Comparison of ENCODE assay signal across 1 cellular context in the genomic region with DNA sequence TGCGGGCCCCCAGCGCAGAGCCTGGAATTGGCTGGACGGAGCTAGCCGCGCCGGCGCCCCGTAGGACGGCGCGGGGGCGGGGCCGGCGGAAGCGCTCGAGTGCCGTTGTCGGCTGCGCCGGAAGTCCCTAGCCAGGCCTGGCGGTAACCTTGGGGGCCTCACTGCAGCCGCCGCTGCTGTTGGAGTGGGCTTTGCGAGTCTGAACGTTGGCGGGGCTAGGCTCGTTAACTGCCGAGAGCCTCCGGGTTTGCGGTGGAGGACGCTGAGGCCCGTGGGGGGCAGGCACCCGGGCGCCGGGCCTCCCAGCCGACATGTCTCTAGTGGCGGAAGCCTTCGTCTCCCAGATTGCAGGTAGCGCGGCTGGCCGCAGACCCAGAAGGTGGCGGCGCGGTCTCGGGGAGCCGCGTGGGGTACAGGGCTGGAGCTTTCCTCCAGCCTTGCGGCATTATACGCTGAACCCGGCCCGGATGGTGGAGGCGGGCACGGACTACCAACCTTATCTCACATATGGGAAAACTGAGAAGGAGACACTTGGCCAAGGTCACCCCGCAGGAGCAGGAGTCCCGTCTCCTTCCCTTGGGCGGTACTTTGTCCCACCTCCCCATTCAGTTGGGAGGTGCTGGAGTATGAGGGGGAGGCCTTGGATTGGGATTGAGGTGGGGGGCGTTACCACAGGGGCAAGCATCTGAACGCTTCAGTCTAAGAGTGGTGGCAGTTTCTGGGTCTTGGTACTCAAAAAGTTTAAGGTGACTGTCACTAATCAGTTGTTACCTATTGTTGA.
TF ChIP-seq lines count a peak whose summit lies in the region.

A gene (plus strand): TSS at position 124 of the 781 bp plus-strand sequence. CDS start 188 bp downstream, at position 312.

TF ChIP-seq in HEK293, 187 proteins besides CTCF, POLR2A, EP300 and RAD21 (continued from another document and continues in another):
- TF ChIP-seq, protein P1, sequence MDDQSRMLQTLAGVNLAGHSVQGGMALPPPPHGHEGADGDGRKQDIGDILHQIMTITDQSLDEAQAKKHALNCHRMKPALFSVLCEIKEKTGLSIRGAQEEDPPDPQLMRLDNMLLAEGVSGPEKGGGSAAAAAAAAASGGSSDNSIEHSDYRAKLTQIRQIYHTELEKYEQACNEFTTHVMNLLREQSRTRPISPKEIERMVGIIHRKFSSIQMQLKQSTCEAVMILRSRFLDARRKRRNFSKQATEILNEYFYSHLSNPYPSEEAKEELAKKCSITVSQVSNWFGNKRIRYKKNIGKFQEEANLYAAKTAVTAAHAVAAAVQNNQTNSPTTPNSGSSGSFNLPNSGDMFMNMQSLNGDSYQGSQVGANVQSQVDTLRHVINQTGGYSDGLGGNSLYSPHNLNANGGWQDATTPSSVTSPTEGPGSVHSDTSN (CRISPR knock-in tag; IDR thresholded peaks at IDR 0.05) = 0 out of 2 replicates have a peak, but pooled peaks have one; percentile 54
- TF ChIP-seq ZIC2 (tag by site-specific recombination; IDR thresholded peaks at IDR 0.05) (no peak), ZFP41 (tag by site-specific recombination; IDR thresholded peaks at IDR 0.05; ENCODE audit: borderline replicate concordance) (no peak), ZNF624 (tag by site-specific recombination; IDR thresholded peaks at IDR 0.05) (no peak), ZNF404 (tag by site-specific recombination; IDR thresholded peaks at IDR 0.05) (no peak), ZNF335 (tag by site-specific recombination; conservative IDR thresholded peaks at IDR 0.05) (peak; percentile 65), ZSCAN16 (tag by site-specific recombination; IDR thresholded peaks at IDR 0.05) (no peak), KLF16 (tag by site-specific recombination; IDR thresholded peaks at IDR 0.05) (peak; percentile 55; the same call in 1 of the 2 replicates), ZNF473 (tag by site-specific recombination; IDR thresholded peaks at IDR 0.05) (no peak), ZNF514 (tag by site-specific recombination; IDR thresholded peaks at IDR 0.05) (no peak), ZNF157 (tag by site-specific recombination; IDR thresholded peaks at IDR 0.05) (no peak), ZNF10 (tag by site-specific recombination; IDR thresholded peaks at IDR 0.05) (no peak), ZBTB21 (tag by site-specific recombination; IDR thresholded peaks at IDR 0.05) (no peak), ZBTB8A (tag by site-specific recombination; IDR thresholded peaks at IDR 0.05) (peak; percentile 43), ZFP69B (tag by site-specific recombination; IDR thresholded peaks at IDR 0.05) (no peak), GLIS1 (tag by site-specific recombination; IDR thresholded peaks at IDR 0.05) (peak; percentile 61), ZNF791 (tag by site-specific recombination; IDR thresholded peaks at IDR 0.05) (no peak), ZNF24 (tag by site-specific recombination; IDR thresholded peaks at IDR 0.05) (no peak; the same call in 1 of the 2 replicates), ZNF707 (tag by site-specific recombination; IDR thresholded peaks at IDR 0.05) (no peak), ZNF214 (tag by site-specific recombination; IDR thresholded peaks at IDR 0.05; ENCODE audit: borderline replicate concordance) (no peak), ZNF571 (tag by site-specific recombination; IDR thresholded peaks at IDR 0.05) (no peak), ZNF366 (tag by site-specific recombination; conservative IDR thresholded peaks at IDR 0.05) (no peak), ZNF596 (tag by site-specific recombination; IDR thresholded peaks at IDR 0.05) (no peak), ZNF239 (tag by site-specific recombination; IDR thresholded peaks at IDR 0.05) (no peak), ZNF544 (tag by site-specific recombination; IDR thresholded peaks at IDR 0.05) (no peak), KLF9 (tag by site-specific recombination; IDR thresholded peaks at IDR 0.05; ENCODE audit: low read depth) (peak; percentile 81), ZFHX2 (tag by site-specific recombination; conservative IDR thresholded peaks at IDR 0.05) (peak; percentile 75)
- TF ChIP-seq, protein P2, sequence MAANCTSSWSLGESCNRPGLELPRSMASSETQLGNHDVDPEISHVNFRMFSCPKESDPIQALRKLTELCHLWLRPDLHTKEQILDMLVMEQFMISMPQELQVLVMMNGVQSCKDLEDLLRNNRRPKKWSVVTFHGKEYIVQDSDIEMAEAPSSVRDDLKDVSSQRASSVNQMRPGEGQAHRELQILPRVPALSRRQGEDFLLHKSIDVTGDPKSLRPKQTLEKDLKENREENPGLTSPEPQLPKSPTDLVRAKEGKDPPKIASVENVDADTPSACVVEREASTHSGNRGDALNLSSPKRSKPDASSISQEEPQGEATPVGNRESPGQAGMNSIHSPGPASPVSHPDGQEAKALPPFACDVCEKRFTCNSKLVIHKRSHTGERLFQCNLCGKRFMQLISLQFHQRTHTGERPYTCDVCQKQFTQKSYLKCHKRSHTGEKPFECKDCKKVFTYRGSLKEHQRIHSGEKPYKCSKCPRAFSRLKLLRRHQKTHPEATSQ (tag by site-specific recombination; IDR thresholded peaks at IDR 0.05) = 0 out of 2 replicates have a peak, but pooled peaks have one; percentile 19
- TF ChIP-seq, protein P3, sequence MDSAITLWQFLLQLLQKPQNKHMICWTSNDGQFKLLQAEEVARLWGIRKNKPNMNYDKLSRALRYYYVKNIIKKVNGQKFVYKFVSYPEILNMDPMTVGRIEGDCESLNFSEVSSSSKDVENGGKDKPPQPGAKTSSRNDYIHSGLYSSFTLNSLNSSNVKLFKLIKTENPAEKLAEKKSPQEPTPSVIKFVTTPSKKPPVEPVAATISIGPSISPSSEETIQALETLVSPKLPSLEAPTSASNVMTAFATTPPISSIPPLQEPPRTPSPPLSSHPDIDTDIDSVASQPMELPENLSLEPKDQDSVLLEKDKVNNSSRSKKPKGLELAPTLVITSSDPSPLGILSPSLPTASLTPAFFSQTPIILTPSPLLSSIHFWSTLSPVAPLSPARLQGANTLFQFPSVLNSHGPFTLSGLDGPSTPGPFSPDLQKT (IDR thresholded peaks at IDR 0.05; ENCODE audit: borderline replicate concordance, low read depth, low read length) = no peak
- TF ChIP-seq, protein P4, sequence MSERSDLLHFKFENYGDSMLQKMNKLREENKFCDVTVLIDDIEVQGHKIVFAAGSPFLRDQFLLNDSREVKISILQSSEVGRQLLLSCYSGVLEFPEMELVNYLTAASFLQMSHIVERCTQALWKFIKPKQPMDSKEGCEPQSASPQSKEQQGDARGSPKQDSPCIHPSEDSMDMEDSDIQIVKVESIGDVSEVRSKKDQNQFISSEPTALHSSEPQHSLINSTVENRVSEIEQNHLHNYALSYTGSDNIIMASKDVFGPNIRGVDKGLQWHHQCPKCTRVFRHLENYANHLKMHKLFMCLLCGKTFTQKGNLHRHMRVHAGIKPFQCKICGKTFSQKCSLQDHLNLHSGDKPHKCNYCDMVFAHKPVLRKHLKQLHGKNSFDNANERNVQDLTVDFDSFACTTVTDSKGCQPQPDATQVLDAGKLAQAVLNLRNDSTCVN (tag by site-specific recombination; optimal IDR thresholded peaks at IDR 0.05) = peak; percentile 66
- TF ChIP-seq, protein P5, sequence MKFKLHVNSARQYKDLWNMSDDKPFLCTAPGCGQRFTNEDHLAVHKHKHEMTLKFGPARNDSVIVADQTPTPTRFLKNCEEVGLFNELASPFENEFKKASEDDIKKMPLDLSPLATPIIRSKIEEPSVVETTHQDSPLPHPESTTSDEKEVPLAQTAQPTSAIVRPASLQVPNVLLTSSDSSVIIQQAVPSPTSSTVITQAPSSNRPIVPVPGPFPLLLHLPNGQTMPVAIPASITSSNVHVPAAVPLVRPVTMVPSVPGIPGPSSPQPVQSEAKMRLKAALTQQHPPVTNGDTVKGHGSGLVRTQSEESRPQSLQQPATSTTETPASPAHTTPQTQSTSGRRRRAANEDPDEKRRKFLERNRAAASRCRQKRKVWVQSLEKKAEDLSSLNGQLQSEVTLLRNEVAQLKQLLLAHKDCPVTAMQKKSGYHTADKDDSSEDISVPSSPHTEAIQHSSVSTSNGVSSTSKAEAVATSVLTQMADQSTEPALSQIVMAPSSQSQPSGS (tag by site-specific recombination; IDR thresholded peaks at IDR 0.05; ENCODE audit: low read depth) = no peak
- TF ChIP-seq, protein P6, sequence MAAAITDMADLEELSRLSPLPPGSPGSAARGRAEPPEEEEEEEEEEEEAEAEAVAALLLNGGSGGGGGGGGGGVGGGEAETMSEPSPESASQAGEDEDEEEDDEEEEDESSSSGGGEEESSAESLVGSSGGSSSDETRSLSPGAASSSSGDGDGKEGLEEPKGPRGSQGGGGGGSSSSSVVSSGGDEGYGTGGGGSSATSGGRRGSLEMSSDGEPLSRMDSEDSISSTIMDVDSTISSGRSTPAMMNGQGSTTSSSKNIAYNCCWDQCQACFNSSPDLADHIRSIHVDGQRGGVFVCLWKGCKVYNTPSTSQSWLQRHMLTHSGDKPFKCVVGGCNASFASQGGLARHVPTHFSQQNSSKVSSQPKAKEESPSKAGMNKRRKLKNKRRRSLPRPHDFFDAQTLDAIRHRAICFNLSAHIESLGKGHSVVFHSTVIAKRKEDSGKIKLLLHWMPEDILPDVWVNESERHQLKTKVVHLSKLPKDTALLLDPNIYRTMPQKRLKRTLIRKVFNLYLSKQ (tag by site-specific recombination; IDR thresholded peaks at IDR 0.05; ENCODE audit: borderline replicate concordance) = no peak
- TF ChIP-seq, protein P7, sequence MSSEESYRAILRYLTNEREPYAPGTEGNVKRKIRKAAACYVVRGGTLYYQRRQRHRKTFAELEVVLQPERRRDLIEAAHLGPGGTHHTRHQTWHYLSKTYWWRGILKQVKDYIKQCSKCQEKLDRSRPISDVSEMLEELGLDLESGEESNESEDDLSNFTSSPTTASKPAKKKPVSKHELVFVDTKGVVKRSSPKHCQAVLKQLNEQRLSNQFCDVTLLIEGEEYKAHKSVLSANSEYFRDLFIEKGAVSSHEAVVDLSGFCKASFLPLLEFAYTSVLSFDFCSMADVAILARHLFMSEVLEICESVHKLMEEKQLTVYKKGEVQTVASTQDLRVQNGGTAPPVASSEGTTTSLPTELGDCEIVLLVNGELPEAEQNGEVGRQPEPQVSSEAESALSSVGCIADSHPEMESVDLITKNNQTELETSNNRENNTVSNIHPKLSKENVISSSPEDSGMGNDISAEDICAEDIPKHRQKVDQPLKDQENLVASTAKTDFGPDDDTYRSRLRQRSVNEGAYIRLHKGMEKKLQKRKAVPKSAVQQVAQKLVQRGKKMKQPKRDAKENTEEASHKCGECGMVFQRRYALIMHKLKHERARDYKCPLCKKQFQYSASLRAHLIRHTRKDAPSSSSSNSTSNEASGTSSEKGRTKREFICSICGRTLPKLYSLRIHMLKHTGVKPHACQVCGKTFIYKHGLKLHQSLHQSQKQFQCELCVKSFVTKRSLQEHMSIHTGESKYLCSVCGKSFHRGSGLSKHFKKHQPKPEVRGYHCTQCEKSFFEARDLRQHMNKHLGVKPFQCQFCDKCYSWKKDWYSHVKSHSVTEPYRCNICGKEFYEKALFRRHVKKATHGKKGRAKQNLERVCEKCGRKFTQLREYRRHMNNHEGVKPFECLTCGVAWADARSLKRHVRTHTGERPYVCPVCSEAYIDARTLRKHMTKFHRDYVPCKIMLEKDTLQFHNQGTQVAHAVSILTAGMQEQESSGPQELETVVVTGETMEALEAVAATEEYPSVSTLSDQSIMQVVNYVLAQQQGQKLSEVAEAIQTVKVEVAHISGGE (tag by site-specific recombination; conservative IDR thresholded peaks at IDR 0.05; ENCODE audit: low read depth) = peak; percentile 91
- TF ChIP-seq, protein P8, sequence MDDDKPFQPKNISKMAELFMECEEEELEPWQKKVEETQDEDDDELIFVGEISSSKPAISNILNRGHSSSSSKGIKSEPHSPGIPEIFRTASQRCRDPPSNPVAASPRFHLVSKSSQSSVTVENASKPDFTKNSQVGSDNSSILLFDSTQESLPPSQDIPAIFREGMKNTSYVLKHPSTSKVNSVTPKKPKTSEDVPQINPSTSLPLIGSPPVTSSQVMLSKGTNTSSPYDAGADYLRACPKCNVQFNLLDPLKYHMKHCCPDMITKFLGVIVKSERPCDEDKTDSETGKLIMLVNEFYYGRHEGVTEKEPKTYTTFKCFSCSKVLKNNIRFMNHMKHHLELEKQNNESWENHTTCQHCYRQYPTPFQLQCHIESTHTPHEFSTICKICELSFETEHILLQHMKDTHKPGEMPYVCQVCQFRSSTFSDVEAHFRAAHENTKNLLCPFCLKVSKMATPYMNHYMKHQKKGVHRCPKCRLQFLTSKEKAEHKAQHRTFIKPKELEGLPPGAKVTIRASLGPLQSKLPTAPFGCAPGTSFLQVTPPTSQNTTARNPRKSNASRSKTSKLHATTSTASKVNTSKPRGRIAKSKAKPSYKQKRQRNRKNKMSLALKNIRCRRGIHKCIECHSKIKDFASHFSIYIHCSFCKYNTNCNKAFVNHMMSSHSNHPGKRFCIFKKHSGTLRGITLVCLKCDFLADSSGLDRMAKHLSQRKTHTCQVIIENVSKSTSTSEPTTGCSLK (tag by site-specific recombination; IDR thresholded peaks at IDR 0.05) = no peak
- TF ChIP-seq, protein P9, sequence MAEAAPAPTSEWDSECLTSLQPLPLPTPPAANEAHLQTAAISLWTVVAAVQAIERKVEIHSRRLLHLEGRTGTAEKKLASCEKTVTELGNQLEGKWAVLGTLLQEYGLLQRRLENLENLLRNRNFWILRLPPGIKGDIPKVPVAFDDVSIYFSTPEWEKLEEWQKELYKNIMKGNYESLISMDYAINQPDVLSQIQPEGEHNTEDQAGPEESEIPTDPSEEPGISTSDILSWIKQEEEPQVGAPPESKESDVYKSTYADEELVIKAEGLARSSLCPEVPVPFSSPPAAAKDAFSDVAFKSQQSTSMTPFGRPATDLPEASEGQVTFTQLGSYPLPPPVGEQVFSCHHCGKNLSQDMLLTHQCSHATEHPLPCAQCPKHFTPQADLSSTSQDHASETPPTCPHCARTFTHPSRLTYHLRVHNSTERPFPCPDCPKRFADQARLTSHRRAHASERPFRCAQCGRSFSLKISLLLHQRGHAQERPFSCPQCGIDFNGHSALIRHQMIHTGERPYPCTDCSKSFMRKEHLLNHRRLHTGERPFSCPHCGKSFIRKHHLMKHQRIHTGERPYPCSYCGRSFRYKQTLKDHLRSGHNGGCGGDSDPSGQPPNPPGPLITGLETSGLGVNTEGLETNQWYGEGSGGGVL (tag by site-specific recombination; IDR thresholded peaks at IDR 0.05) = no peak; the same call in 1 of the 2 replicates
- TF ChIP-seq, protein P10, sequence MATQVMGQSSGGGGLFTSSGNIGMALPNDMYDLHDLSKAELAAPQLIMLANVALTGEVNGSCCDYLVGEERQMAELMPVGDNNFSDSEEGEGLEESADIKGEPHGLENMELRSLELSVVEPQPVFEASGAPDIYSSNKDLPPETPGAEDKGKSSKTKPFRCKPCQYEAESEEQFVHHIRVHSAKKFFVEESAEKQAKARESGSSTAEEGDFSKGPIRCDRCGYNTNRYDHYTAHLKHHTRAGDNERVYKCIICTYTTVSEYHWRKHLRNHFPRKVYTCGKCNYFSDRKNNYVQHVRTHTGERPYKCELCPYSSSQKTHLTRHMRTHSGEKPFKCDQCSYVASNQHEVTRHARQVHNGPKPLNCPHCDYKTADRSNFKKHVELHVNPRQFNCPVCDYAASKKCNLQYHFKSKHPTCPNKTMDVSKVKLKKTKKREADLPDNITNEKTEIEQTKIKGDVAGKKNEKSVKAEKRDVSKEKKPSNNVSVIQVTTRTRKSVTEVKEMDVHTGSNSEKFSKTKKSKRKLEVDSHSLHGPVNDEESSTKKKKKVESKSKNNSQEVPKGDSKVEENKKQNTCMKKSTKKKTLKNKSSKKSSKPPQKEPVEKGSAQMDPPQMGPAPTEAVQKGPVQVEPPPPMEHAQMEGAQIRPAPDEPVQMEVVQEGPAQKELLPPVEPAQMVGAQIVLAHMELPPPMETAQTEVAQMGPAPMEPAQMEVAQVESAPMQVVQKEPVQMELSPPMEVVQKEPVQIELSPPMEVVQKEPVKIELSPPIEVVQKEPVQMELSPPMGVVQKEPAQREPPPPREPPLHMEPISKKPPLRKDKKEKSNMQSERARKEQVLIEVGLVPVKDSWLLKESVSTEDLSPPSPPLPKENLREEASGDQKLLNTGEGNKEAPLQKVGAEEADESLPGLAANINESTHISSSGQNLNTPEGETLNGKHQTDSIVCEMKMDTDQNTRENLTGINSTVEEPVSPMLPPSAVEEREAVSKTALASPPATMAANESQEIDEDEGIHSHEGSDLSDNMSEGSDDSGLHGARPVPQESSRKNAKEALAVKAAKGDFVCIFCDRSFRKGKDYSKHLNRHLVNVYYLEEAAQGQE (tag by site-specific recombination; IDR thresholded peaks at IDR 0.05) = no peak
